1 cellular context compared by ENCODE assay signal in genomic region chr7:76234282-76234584, GRCh38.
TF ChIP-seq lines count a peak whose summit lies in the region.

No MANE protein-coding gene starts in this region.

TF ChIP-seq in K562, 482 proteins besides CTCF, POLR2A, EP300 and RAD21 (continued from another document):
- TF ChIP-seq ELF2 (CRISPR knock-in tag; IDR thresholded peaks at IDR 0.05) = no peak
- TF ChIP-seq BCOR (IDR thresholded peaks at IDR 0.05) = 0 out of 2 replicates have a peak, but pooled peaks have one; percentile 12
